Comparison of ENCODE assay signal across 8 cellular contexts in genomic region chr7:151057737-151057988, GRCh38. TPM values are rescaled to one million over a fixed set of nuclear protein-coding genes. Genes with fewer than 3 reads are reported as not detected.
DNase-seq lines count a peak whose midpoint lies in the region; ATAC-seq, FAIRE-seq and TF ChIP-seq lines count a peak whose summit lies in the region.

CDK5 (minus strand) TSS chr7:151057897; CDS start chr7:151057848, 49 bp downstream.

- in situ Hi-C loops in brain microvascular endothelial cell (cut with HindIII; ENCODE audit: low pct_ligation_motif_present, low sequenced_read_pairs), result no loop called here

- FAIRE-seq in GM12892 (lab: Jason Lieb, UNC), result no peak

- DNase-seq in cardiac muscle cell (ENCODE audit: low read depth in 1 of 2, low spot score in 1 of 2) (no peak), Right ventricle myocardium inferior (ENCODE audit: missing footprints) (no peak), brain microvascular endothelial cell (no peak), lung microvascular endothelial cell (ENCODE audit: low read depth in 2 of 2) (no peak), upper lobe of left lung (no peak), COLO829 (ENCODE audit: low spot score) (no peak), mesenteric fat pad (ENCODE audit: low spot score) (no peak), GM12892 (ENCODE audit: insufficient read length) (no peak)

- peak within 1 kb of the TSS; percentile 56 for H3K4me3 ChIP-seq in cardiac muscle cell
- peak within 1 kb of the TSS; percentile 76 for H3K4me3 ChIP-seq in brain microvascular endothelial cell (ENCODE audit: low read depth, low read length)
- H3K4me3 ChIP-seq in upper lobe of left lung, result peak within 1 kb of the TSS; percentile 54 to 92 (median 87)

- no peak for TF ChIP-seq EP300 in upper lobe of left lung (IDR thresholded peaks at IDR 0.05)

- no peaks in the 10 kb centered on the region for H3K36me3 ChIP-seq in cardiac muscle cell
- H3K36me3 ChIP-seq in brain microvascular endothelial cell (replicated peaks), result peaks cover 3% of the 10 kb centered on the region
- H3K36me3 ChIP-seq in upper lobe of left lung, result peaks cover 0 to 2% (median under 1%) of the 10 kb centered on the region in 4 donors

- H3K9me3 ChIP-seq in cardiac muscle cell (ENCODE audit: low read depth) (no peaks in the 10 kb centered on the region), upper lobe of left lung (no peaks in the 10 kb centered on the region)

- WGBS in upper lobe of left lung, 2 donors, result 0% methylated on average over 17 to 18 of the region's 18 CpGs

- H3K27ac ChIP-seq in cardiac muscle cell, result peak within 1 kb of the TSS; percentile 95
- H3K27ac ChIP-seq in brain microvascular endothelial cell, result peak within 1 kb of the TSS; percentile 92
- H3K27ac ChIP-seq in upper lobe of left lung, result peak within 1 kb of the TSS; percentile 90 to 99 (median 96)

- H3K4me1 ChIP-seq in cardiac muscle cell (ENCODE audit: low read depth), result peaks cover 31% of the 10 kb centered on the region
- H3K4me1 ChIP-seq in upper lobe of left lung, result peaks cover 39 to 61% (median 49%) of the 10 kb centered on the region in 4 donors

- intact Hi-C loops in Right ventricle myocardium inferior (cut with DNase I), result loop anchor here (2.0 kb wide), 1 partner anchor 57 kb away; no protein-coding TSS in a partner anchor

- TF ChIP-seq POLR2A in upper lobe of left lung (IDR thresholded peaks at IDR 0.05), result no peak
- TF ChIP-seq POLR2A in GM12892 (IDR thresholded peaks at IDR 0.05; ENCODE audit: low read depth, low read length), result no peak

- ATAC-seq in Right ventricle myocardium inferior (no peak), upper lobe of left lung (ENCODE audit: low FRiP score in 2 of 2) (no peak)

- no peak for TF ChIP-seq CTCF in cardiac muscle cell (IDR thresholded peaks at IDR 0.05; ENCODE audit: low read depth, low read length)
- TF ChIP-seq CTCF in brain microvascular endothelial cell (IDR thresholded peaks at IDR 0.05; ENCODE audit: low read depth, low read length, missing control alignments), result no peak
- TF ChIP-seq CTCF in upper lobe of left lung (IDR thresholded peaks at IDR 0.05), result no peak

- no peaks in the 10 kb centered on the region for H3K27me3 ChIP-seq in cardiac muscle cell
- H3K27me3 ChIP-seq in brain microvascular endothelial cell (replicated peaks), result no peaks in the 10 kb centered on the region
- no peaks in the 10 kb centered on the region for H3K27me3 ChIP-seq in upper lobe of left lung

RNA-seq across cellular contexts. Expression of gene CDK5, which starts in this region (rescaled TPM):
- total RNA-seq in cardiac muscle cell (17.8 and 35.6 TPM in 2 replicates), Right ventricle myocardium inferior (6.7 TPM), lung microvascular endothelial cell (15.9 and 17.4 TPM in 2 replicates), upper lobe of left lung (10 to 100 TPM in 3 of 6 donors, 1 to 10 TPM in 3; 2.1 to 14.4 (median 10.1) TPM), mesenteric fat pad (7.3 TPM)
- polyA plus RNA-seq in cardiac muscle cell, result 24.4 and 56.8 TPM in 2 replicates
- polyA plus RNA-seq in GM12892 (2012; ENCODE audit: missing spikeins), result 15.7 TPM
